14 cellular contexts compared by ENCODE assay signal in the genomic region with DNA sequence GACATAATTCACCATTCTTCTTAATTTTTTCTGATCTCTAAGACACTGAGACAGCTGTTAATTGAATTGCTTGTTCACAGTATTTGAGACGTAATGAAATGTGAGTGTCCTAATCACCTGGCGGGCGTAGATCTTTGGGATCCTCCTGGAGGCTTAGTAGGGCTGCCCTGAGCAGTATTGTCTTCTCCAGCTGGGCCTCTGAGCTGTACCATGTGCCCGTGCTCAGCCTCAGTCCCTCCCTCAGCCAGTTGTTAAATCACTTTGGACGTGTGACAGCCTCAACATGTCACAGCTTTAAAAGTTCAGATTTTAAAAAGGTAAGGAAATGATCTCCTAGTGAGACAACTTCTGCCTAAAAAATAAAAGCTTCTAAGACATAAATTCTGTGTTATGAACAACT. TPM values are rescaled to one million over a fixed set of nuclear protein-coding genes. Genes with fewer than 3 reads are reported as not detected.
DNase-seq lines count a peak whose midpoint lies in the region; ATAC-seq and TF ChIP-seq lines count a peak whose summit lies in the region.
"Had no signal": no experiment of that assay in that cellular context is flagged by ENCODE, and none has a peak within 500 bp of the region (broad histone marks: within the 10 kb centered on the region; RNA-seq: fewer than 3 reads in every experiment).

No MANE protein-coding gene starts in this region.

- peak overlapping the region in 2 of 10 experiments; percentile 1 to 2; a peak in 1 of 20 replicates for H3K4me3 ChIP-seq in BLaER1 treated with 17β-estradiol and CSF1 and Interleukin-3, amounts not matched to agents 10 nM and 100 nM
- H3K4me3 ChIP-seq in psoas muscle (no peak overlapping the region), brain microvascular endothelial cell (ENCODE audit: low read depth, low read length) (no peak overlapping the region)
- H3K4me3 ChIP-seq: spleen, upper lobe of left lung had no signal

- CTCF ChIA-PET in RWPE1 (lab: Yijun Ruan, JAX): no interaction called here

- H3K4me1 ChIP-seq in BLaER1 treated with 17β-estradiol and CSF1 and Interleukin-3, amounts not matched to agents 10 nM and 100 nM: peaks cover 79 to 100% (median 94%) of the 10 kb centered on the region in 10 experiments
- peaks cover 52% of the 10 kb centered on the region for H3K4me1 ChIP-seq in psoas muscle

- intact Hi-C loops in Right ventricle myocardium superior (cut with DNase I): no loop called here
- intact Hi-C loops in psoas muscle (cut with DNase I): no loop called here

- peaks cover 0 to 45% (median 21%) of the 10 kb centered on the region in 11 experiments; a peak in 11 of 22 replicates for H3K36me3 ChIP-seq in BLaER1 treated with 17β-estradiol and CSF1 and Interleukin-3, amounts not matched to agents 10 nM and 100 nM
- H3K36me3 ChIP-seq in psoas muscle (ENCODE audit: insufficient read depth in 1 of 2, low read depth in 1 of 2) (no peaks in the 10 kb centered on the region), brain microvascular endothelial cell (replicated peaks) (no peaks in the 10 kb centered on the region)
- H3K36me3 ChIP-seq: spleen, upper lobe of left lung had no signal

- peaks cover 0 to 9% (median 0%) of the 10 kb centered on the region in 11 experiments; a peak in 1 of 22 replicates for H3K9me3 ChIP-seq in BLaER1 treated with 17β-estradiol and CSF1 and Interleukin-3, amounts not matched to agents 10 nM and 100 nM (replicated peaks in 1 of 11)
- H3K9me3 ChIP-seq in psoas muscle: no peaks in the 10 kb centered on the region
- H3K9me3 ChIP-seq: spleen, upper lobe of left lung had no signal

- peak; percentile 64 for ATAC-seq in Right ventricle myocardium superior (ENCODE audit: poor library complexity)
- ATAC-seq in psoas muscle: peak; percentile 59 to 74 (median 68)
- ATAC-seq in HG03354 (IDR thresholded peaks at IDR 0.05; ENCODE audit: poor library complexity, severe bottlenecking, unreplicated experiment): no peak
- no peak for ATAC-seq in stimulated activated naive CD8-positive, alpha-beta T cell treated with anti-CD3 and anti-CD28 coated beads, Interleukin-15, Interleukin-2, amounts not matched to agents 100 U/mL and 50 U/mL, for 24 hours
- ATAC-seq: naive thymus-derived CD4-positive, alpha-beta T cell had no signal

- H3K27ac ChIP-seq in BLaER1 treated with 17β-estradiol and CSF1 and Interleukin-3, amounts not matched to agents 10 nM and 100 nM: peak overlapping the region; percentile 11 to 89 (median 61); a peak in 19 of 22 replicates
- H3K27ac ChIP-seq in RWPE1 (peak overlapping the region; percentile 80), psoas muscle (no peak overlapping the region), brain microvascular endothelial cell (no peak overlapping the region)

- in situ Hi-C loops in brain microvascular endothelial cell (cut with HindIII; ENCODE audit: low pct_ligation_motif_present, low sequenced_read_pairs): no loop called here

- peaks cover 80 to 100% (median 99%) of the 10 kb centered on the region in 11 experiments for H4K20me1 ChIP-seq in BLaER1 treated with 17β-estradiol and CSF1 and Interleukin-3, amounts not matched to agents 10 nM and 100 nM

- POLR2A ChIA-PET in RWPE1 (lab: Yijun Ruan, JAX; ENCODE audit: low non-redundant PET): no interaction called here

- 29 to 53% (median 29%) methylated on average over 5 of the region's 5 CpGs for WGBS in psoas muscle, 3 donors

- DNase-seq in RWPE1 (ENCODE audit: low spot score) (no peak), Right ventricle myocardium superior (no peak), psoas muscle (no peak), DMS79 (lab: John Stamatoyannopoulos, UW) (no peak), brain microvascular endothelial cell (no peak)
- no peak for DNase-seq in stimulated activated naive CD8-positive, alpha-beta T cell treated with anti-CD3 and anti-CD28 coated beads, Interleukin-15, Interleukin-2, amounts not matched to agents 100 U/mL and 50 U/mL, for 24 hours
- DNase-seq: activated naive CD4-positive, alpha-beta T cell treated with anti-CD3 and anti-CD28 coated beads, Interleukin-2, amount 50 U/mL, for 16 hours; naive thymus-derived CD4-positive, alpha-beta T cell; NCI-H1092 treated with DMSO at 0.1 percent for 48 hours; NCI-H526 treated with DMSO at 0.1 percent for 48 hours; spleen; upper lobe of left lung had no signal

- TF ChIP-seq CTCF in RWPE1 (conservative IDR thresholded peaks at IDR 0.05; ENCODE audit: low read depth) (no peak), psoas muscle (IDR thresholded peaks at IDR 0.05) (no peak), brain microvascular endothelial cell (IDR thresholded peaks at IDR 0.05; ENCODE audit: low read depth, low read length, missing control alignments) (no peak)

- peak overlapping the region; percentile 56 to 84 (median 73) for H3K4me2 ChIP-seq in BLaER1 treated with 17β-estradiol and CSF1 and Interleukin-3, amounts not matched to agents 10 nM and 100 nM

- peak overlapping the region; percentile 4 to 76 (median 57); a peak in 17 of 22 replicates for H3K9ac ChIP-seq in BLaER1 treated with 17β-estradiol and CSF1 and Interleukin-3, amounts not matched to agents 10 nM and 100 nM

- H3K27me3 ChIP-seq in BLaER1 treated with 17β-estradiol and CSF1 and Interleukin-3, amounts not matched to agents 10 nM and 100 nM: no peaks in the 10 kb centered on the region
- H3K27me3 ChIP-seq in psoas muscle (ENCODE audit: insufficient read depth in 3 of 3, low read length in 2 of 3) (no peaks in the 10 kb centered on the region), brain microvascular endothelial cell (replicated peaks) (no peaks in the 10 kb centered on the region)
- H3K27me3 ChIP-seq: spleen, upper lobe of left lung had no signal

RNA-seq across cellular contexts. Expression of a gene that starts 35.5 kb away (rescaled TPM):
- total RNA-seq in Right ventricle myocardium superior: 31.4 TPM
- total RNA-seq in psoas muscle: 10 to 100 TPM; 12.0 to 20.4 (median 15.9) TPM
- 1 to 10 TPM; 2.1 to 4.0 (median 2.6) TPM for polyA plus RNA-seq in psoas muscle

Comparison
In these comparisons a context has a peak if more than half of its experiments do, and no peak if none do; other contexts are left out.
1. H3K27ac ChIP-seq: peak in BLaER1 treated with 17β-estradiol and CSF1 and Interleukin-3, amounts not matched to agents 10 nM and 100 nM (11 of 11) and RWPE1 (single experiment); none in psoas muscle (single experiment) and brain microvascular endothelial cell (single experiment).
2. ATAC-seq: peak in Right ventricle myocardium superior (single experiment) and psoas muscle (4 of 4); none in HG03354 (single experiment) and stimulated activated naive CD8-positive, alpha-beta T cell treated with anti-CD3 and anti-CD28 coated beads, Interleukin-15, Interleukin-2, amounts not matched to agents 100 U/mL and 50 U/mL, for 24 hours (single experiment).